In genomic region chr1:36236302-36236701, GRCh38 we compare ENCODE assay signal across 8 cellular contexts. TPM values are rescaled to one million over a fixed set of nuclear protein-coding genes. Genes with fewer than 3 reads are reported as not detected.
A peak's percentile ranks its signal among the peaks of the same experiment; 100 is the strongest.
DNase-seq lines count a peak whose midpoint lies in the region; ATAC-seq and TF ChIP-seq lines count a peak whose summit lies in the region.
"Had no signal": no experiment of that assay in that cellular context is flagged by ENCODE, and none has a peak within 500 bp of the region (broad histone marks: within the 10 kb centered on the region; RNA-seq: fewer than 3 reads in every experiment).

No MANE protein-coding gene starts in this region.

- no peaks in the 10 kb centered on the region for H3K27me3 Mint-ChIP-seq in stimulated activated naive CD8-positive, alpha-beta T cell treated with anti-CD3 and anti-CD28 coated beads, Interleukin-15, Interleukin-2, amounts not matched to agents 100 ng/mL and 50 ng/mL, for 24 hours
- H3K27me3 Mint-ChIP-seq in activated T-helper 1 cell treated with anti-CD3 and anti-CD28 coated beads, Interleukin-12 subunit alpha, Interleukin-12 subunit beta, Interleukin-2, Interleukin-4 antibody, amounts not matched to agents 30 ng/mL and 10 ng/mL and 1 ng/mL, durations not matched to agents 14 hours and 24 hours and 36 hours (ENCODE audit: insufficient read depth) = no peaks in the 10 kb centered on the region
- H3K27me3 Mint-ChIP-seq in natural killer cell (ENCODE audit: low read depth in 2 of 2) = no peaks in the 10 kb centered on the region

- no peak for ATAC-seq in stimulated activated naive CD8-positive, alpha-beta T cell treated with anti-CD3 and anti-CD28 coated beads, Interleukin-15, Interleukin-2, amounts not matched to agents 100 U/mL and 50 U/mL, for 24 hours
- ATAC-seq in natural killer cell (no peak), GM21786 (IDR thresholded peaks at IDR 0.05; ENCODE audit: unreplicated experiment) (no peak)

- peaks cover 61% of the 10 kb centered on the region for H3K4me1 Mint-ChIP-seq in stimulated activated naive CD8-positive, alpha-beta T cell treated with anti-CD3 and anti-CD28 coated beads, Interleukin-15, Interleukin-2, amounts not matched to agents 100 ng/mL and 50 ng/mL, for 24 hours (ENCODE audit: low read depth)
- peaks cover 25% of the 10 kb centered on the region for H3K4me1 Mint-ChIP-seq in activated T-helper 1 cell treated with anti-CD3 and anti-CD28 coated beads, Interleukin-12 subunit alpha, Interleukin-12 subunit beta, Interleukin-2, Interleukin-4 antibody, amounts not matched to agents 30 ng/mL and 10 ng/mL and 1 ng/mL, durations not matched to agents 14 hours and 24 hours and 36 hours (ENCODE audit: low read depth)
- peaks cover 42% of the 10 kb centered on the region in 2 donors for H3K4me1 Mint-ChIP-seq in natural killer cell

- H3K4me3 Mint-ChIP-seq in stimulated activated naive CD8-positive, alpha-beta T cell treated with anti-CD3 and anti-CD28 coated beads, Interleukin-15, Interleukin-2, amounts not matched to agents 100 ng/mL and 50 ng/mL, for 24 hours = no peak overlapping the region
- no peak overlapping the region for H3K4me3 Mint-ChIP-seq in activated T-helper 1 cell treated with anti-CD3 and anti-CD28 coated beads, Interleukin-12 subunit alpha, Interleukin-12 subunit beta, Interleukin-2, Interleukin-4 antibody, amounts not matched to agents 30 ng/mL and 10 ng/mL and 1 ng/mL, durations not matched to agents 14 hours and 24 hours and 36 hours
- peak overlapping the region; percentile 10 for H3K4me3 Mint-ChIP-seq in natural killer cell

- no peak for TF ChIP-seq CTCF in natural killer cell (IDR thresholded peaks at IDR 0.05)

- intact Hi-C loops in activated T-helper 1 cell treated with anti-CD3 and anti-CD28 coated beads, Interleukin-12 subunit alpha, Interleukin-12 subunit beta, Interleukin-2, Interleukin-4 antibody, amounts not matched to agents 30 ng/mL and 10 ng/mL and 1 ng/mL, durations not matched to agents 14 hours and 24 hours and 36 hours (cut with micrococcal nuclease) = no loop called here
- intact Hi-C loops in natural killer cell (cut with micrococcal nuclease) = no loop called here

- peaks cover 42% of the 10 kb centered on the region for H3K36me3 Mint-ChIP-seq in stimulated activated naive CD8-positive, alpha-beta T cell treated with anti-CD3 and anti-CD28 coated beads, Interleukin-15, Interleukin-2, amounts not matched to agents 100 ng/mL and 50 ng/mL, for 24 hours (ENCODE audit: low read depth)
- peaks cover 15% of the 10 kb centered on the region for H3K36me3 Mint-ChIP-seq in activated T-helper 1 cell treated with anti-CD3 and anti-CD28 coated beads, Interleukin-12 subunit alpha, Interleukin-12 subunit beta, Interleukin-2, Interleukin-4 antibody, amounts not matched to agents 30 ng/mL and 10 ng/mL and 1 ng/mL, durations not matched to agents 14 hours and 24 hours and 36 hours (ENCODE audit: low read depth)
- no peaks in the 10 kb centered on the region for H3K36me3 Mint-ChIP-seq in natural killer cell

- no peak for DNase-seq in stimulated activated naive CD8-positive, alpha-beta T cell treated with anti-CD3 and anti-CD28 coated beads, Interleukin-15, Interleukin-2, amounts not matched to agents 100 U/mL and 50 U/mL, for 24 hours
- DNase-seq in activated T-helper 1 cell treated with anti-CD3 and anti-CD28 coated beads, Interleukin-12 subunit alpha, Interleukin-12 subunit beta, Interleukin-2, Interleukin-4 antibody, amounts not matched to agents 30 ng/mL and 10 ng/mL and 1 ng/mL, durations not matched to agents 14 hours and 24 hours and 36 hours (ENCODE audit: low spot score) = no peak
- DNase-seq in natural killer cell = no peak
- DNase-seq in NK-92 treated with Interleukin-12 subunit alpha and Interleukin-12 subunit beta, amount 100 ng/mL, for 24 hours (lab: John Stamatoyannopoulos, UW) = no peak
- DNase-seq in effector CD4-positive, alpha-beta T cell = no peak
- DNase-seq: thyroid gland had no signal

- H3K27ac Mint-ChIP-seq in stimulated activated naive CD8-positive, alpha-beta T cell treated with anti-CD3 and anti-CD28 coated beads, Interleukin-15, Interleukin-2, amounts not matched to agents 100 ng/mL and 50 ng/mL, for 24 hours = peak overlapping the region; percentile 69
- H3K27ac Mint-ChIP-seq in activated T-helper 1 cell treated with anti-CD3 and anti-CD28 coated beads, Interleukin-12 subunit alpha, Interleukin-12 subunit beta, Interleukin-2, Interleukin-4 antibody, amounts not matched to agents 30 ng/mL and 10 ng/mL and 1 ng/mL, durations not matched to agents 14 hours and 24 hours and 36 hours = peak overlapping the region; percentile 7
- peak overlapping the region; percentile 85 to 90 for H3K27ac Mint-ChIP-seq in natural killer cell

- H3K9me3 Mint-ChIP-seq in stimulated activated naive CD8-positive, alpha-beta T cell treated with anti-CD3 and anti-CD28 coated beads, Interleukin-15, Interleukin-2, amounts not matched to agents 100 ng/mL and 50 ng/mL, for 24 hours = no peaks in the 10 kb centered on the region
- H3K9me3 Mint-ChIP-seq in activated T-helper 1 cell treated with anti-CD3 and anti-CD28 coated beads, Interleukin-12 subunit alpha, Interleukin-12 subunit beta, Interleukin-2, Interleukin-4 antibody, amounts not matched to agents 30 ng/mL and 10 ng/mL and 1 ng/mL, durations not matched to agents 14 hours and 24 hours and 36 hours = no peaks in the 10 kb centered on the region
- H3K9me3 Mint-ChIP-seq in natural killer cell = no peaks in the 10 kb centered on the region

RNA-seq across cellular contexts. Expression of gene THRAP3, which starts 12.1 kb away (rescaled TPM):
- 147 and 154 TPM in 2 replicates for total RNA-seq in activated T-helper 1 cell treated with anti-CD3 and anti-CD28 coated beads, Interleukin-12 subunit alpha, Interleukin-12 subunit beta, Interleukin-2, Interleukin-4 antibody, amounts not matched to agents 30 ng/mL and 10 ng/mL and 1 ng/mL, durations not matched to agents 14 hours and 24 hours and 36 hours
- total RNA-seq in natural killer cell = 100 to 1,000 TPM in 1 of 3 donors, 10 to 100 TPM in 2; 88.6 to 110 (median 97.4) TPM

Comparison
In these comparisons a context has a peak if more than half of its experiments do, and no peak if none do; other contexts are left out.
1. H3K27ac Mint-ChIP-seq: peak in every context shown above with its lines; median percentile 88 in natural killer cell; 69 in stimulated activated naive CD8-positive, alpha-beta T cell treated with anti-CD3 and anti-CD28 coated beads, Interleukin-15, Interleukin-2, amounts not matched to agents 100 ng/mL and 50 ng/mL, for 24 hours; 7 in activated T-helper 1 cell treated with anti-CD3 and anti-CD28 coated beads, Interleukin-12 subunit alpha, Interleukin-12 subunit beta, Interleukin-2, Interleukin-4 antibody, amounts not matched to agents 30 ng/mL and 10 ng/mL and 1 ng/mL, durations not matched to agents 14 hours and 24 hours and 36 hours.